1 cellular context compared by ENCODE assay signal in genomic region chr10:132388901-132389630, GRCh38.
TF ChIP-seq lines count a peak whose summit lies in the region.

No MANE protein-coding gene starts in this region.

TF ChIP-seq in H1, 55 proteins besides CTCF, POLR2A, EP300 and RAD21:
- TF ChIP-seq RBBP5 (IDR thresholded peaks at IDR 0.05; ENCODE audit: borderline replicate concordance, low read depth, low read length) (no peak), NRF1 (IDR thresholded peaks at IDR 0.05; ENCODE audit: low read depth, low read length) (no peak), TAF7 (optimal IDR thresholded peaks at IDR 0.05; ENCODE audit: borderline replicate concordance, low read depth, low read length) (no peak), EGR1 (IDR thresholded peaks at IDR 0.05; ENCODE audit: borderline replicate concordance, low read depth, low read length) (0 out of 2 replicates have a peak, but pooled peaks have one; percentile 5), GTF2F1 (IDR thresholded peaks at IDR 0.05; ENCODE audit: borderline replicate concordance, low read depth, low read length) (no peak), SIX5 (IDR thresholded peaks at IDR 0.05; ENCODE audit: low read depth, low read length) (no peak), PHF8 (conservative IDR thresholded peaks at IDR 0.05; ENCODE audit: low read depth, low read length) (no peak)
